1 cellular context compared by ENCODE assay signal in the genomic region with DNA sequence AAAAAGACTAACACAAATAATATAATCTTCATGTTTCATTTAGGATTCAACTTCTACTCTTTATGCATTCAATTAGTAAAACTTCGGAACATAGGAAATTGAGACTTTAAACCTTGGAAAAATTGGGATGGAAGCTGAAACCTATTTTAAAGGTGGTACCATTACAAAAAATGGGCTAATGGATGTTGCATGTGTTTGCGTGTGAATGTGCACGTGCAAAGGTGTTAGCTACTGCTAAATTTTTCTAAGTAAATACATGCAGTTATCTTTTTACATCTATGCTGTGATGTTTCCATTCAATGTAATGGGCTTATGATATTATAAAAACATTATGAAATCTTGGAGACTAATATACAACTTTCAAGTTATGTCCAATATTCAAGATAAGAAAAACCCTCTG.
TF ChIP-seq lines count a peak whose summit lies in the region.

No MANE protein-coding gene starts in this region.

TF ChIP-seq in HepG2, 621 proteins besides CTCF, POLR2A, EP300 and RAD21 (continued from another document):
- TF ChIP-seq, protein P1, sequence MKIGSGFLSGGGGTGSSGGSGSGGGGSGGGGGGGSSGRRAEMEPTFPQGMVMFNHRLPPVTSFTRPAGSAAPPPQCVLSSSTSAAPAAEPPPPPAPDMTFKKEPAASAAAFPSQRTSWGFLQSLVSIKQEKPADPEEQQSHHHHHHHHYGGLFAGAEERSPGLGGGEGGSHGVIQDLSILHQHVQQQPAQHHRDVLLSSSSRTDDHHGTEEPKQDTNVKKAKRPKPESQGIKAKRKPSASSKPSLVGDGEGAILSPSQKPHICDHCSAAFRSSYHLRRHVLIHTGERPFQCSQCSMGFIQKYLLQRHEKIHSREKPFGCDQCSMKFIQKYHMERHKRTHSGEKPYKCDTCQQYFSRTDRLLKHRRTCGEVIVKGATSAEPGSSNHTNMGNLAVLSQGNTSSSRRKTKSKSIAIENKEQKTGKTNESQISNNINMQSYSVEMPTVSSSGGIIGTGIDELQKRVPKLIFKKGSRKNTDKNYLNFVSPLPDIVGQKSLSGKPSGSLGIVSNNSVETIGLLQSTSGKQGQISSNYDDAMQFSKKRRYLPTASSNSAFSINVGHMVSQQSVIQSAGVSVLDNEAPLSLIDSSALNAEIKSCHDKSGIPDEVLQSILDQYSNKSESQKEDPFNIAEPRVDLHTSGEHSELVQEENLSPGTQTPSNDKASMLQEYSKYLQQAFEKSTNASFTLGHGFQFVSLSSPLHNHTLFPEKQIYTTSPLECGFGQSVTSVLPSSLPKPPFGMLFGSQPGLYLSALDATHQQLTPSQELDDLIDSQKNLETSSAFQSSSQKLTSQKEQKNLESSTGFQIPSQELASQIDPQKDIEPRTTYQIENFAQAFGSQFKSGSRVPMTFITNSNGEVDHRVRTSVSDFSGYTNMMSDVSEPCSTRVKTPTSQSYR (CRISPR knock-in tag; IDR thresholded peaks at IDR 0.05; ENCODE audit: borderline replicate concordance): no peak
- no peak for TF ChIP-seq FOXJ3 (CRISPR knock-in tag; IDR thresholded peaks at IDR 0.05; ENCODE audit: borderline replicate concordance)
- TF ChIP-seq ZSCAN21 (CRISPR knock-in tag; IDR thresholded peaks at IDR 0.05; ENCODE audit: borderline replicate concordance): no peak
- TF ChIP-seq, protein P2, sequence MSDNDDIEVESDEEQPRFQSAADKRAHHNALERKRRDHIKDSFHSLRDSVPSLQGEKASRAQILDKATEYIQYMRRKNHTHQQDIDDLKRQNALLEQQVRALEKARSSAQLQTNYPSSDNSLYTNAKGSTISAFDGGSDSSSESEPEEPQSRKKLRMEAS (IDR thresholded peaks at IDR 0.05): peak; percentile 17; the same call in 1 of the 2 replicates
- no peak for TF ChIP-seq KDM5A (IDR thresholded peaks at IDR 0.05; ENCODE audit: borderline replicate concordance, low read length)
- TF ChIP-seq, protein P3, sequence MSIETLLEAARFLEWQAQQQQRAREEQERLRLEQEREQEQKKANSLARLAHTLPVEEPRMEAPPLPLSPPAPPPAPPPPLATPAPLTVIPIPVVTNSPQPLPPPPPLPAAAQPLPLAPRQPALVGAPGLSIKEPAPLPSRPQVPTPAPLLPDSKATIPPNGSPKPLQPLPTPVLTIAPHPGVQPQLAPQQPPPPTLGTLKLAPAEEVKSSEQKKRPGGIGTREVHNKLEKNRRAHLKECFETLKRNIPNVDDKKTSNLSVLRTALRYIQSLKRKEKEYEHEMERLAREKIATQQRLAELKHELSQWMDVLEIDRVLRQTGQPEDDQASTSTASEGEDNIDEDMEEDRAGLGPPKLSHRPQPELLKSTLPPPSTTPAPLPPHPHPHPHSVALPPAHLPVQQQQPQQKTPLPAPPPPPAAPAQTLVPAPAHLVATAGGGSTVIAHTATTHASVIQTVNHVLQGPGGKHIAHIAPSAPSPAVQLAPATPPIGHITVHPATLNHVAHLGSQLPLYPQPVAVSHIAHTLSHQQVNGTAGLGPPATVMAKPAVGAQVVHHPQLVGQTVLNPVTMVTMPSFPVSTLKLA (IDR thresholded peaks at IDR 0.05): peak; percentile 87
- peak; percentile 79 for TF ChIP-seq BHLHE40 (IDR thresholded peaks at IDR 0.05; ENCODE audit: low read length)
- no peak for TF ChIP-seq ISX (CRISPR knock-in tag; conservative IDR thresholded peaks at IDR 0.05)
